10 cellular contexts compared by ENCODE assay signal in the genomic region with DNA sequence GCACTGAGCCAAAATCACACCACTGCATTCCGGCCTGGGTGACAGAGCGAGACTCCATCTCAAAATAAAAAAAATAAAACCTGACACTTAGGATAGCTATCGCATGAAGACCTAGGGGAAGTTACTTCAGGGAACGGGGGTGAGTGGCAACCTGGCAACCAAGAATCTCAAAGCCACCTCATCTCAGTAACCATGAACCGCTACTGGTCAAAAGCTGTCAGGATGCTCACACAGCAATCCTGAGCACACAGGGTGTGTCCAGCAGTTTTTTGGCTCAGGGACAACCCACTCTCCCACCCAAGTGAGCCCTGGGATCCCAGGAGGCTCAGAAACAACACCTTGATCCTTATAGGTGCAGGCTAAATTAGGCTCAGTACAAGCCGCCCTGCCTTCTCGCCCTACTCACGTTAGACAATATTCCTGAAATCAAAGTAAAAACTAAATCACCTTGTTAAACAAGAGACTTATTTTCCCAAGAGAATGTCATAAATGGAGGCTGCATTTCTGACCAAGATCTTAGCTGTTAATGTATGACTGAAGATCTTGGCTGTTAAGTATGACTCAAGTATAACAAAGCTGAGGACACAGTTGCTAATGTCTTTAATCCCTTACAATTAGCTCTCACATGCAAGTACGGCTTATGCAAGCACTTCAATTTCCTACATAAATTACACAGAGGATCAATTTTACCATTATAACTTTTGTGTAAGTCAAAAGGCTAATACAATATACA. TPM values are rescaled to one million over a fixed set of nuclear protein-coding genes. Genes with fewer than 3 reads are reported as not detected.
DNase-seq lines count a peak whose midpoint lies in the region; ATAC-seq, FAIRE-seq and TF ChIP-seq lines count a peak whose summit lies in the region.
"Had no signal": no experiment of that assay in that cellular context is flagged by ENCODE, and none has a peak within 500 bp of the region (broad histone marks: within the 10 kb centered on the region; RNA-seq: fewer than 3 reads in every experiment).

No MANE protein-coding gene starts in this region.

- no peak overlapping the region for H3K4me3 Mint-ChIP-seq in stimulated activated naive CD8-positive, alpha-beta T cell treated with anti-CD3 and anti-CD28 coated beads, Interleukin-15, amount 100 ng/mL, for 72 hours
- H3K4me3 Mint-ChIP-seq in activated CD4-positive, alpha-beta memory T cell treated with anti-CD3 and anti-CD28 coated beads, Interleukin-2, amount 10 ng/mL, durations not matched to agents 7 days and 5 days = no peak overlapping the region

- peak overlapping the region; percentile 12 to 31 for H3K27ac Mint-ChIP-seq in stimulated activated naive CD8-positive, alpha-beta T cell treated with anti-CD3 and anti-CD28 coated beads, Interleukin-15, amount 100 ng/mL, for 72 hours
- H3K27ac Mint-ChIP-seq in activated CD4-positive, alpha-beta memory T cell treated with anti-CD3 and anti-CD28 coated beads, Interleukin-2, amount 10 ng/mL, durations not matched to agents 7 days and 5 days = peak overlapping the region; percentile 60

- no peak for TF ChIP-seq POLR2A in GM12891 (IDR thresholded peaks at IDR 0.05; ENCODE audit: low read depth, low read length)

- no peak for FAIRE-seq in GM12891 (lab: Jason Lieb, UNC)

- no peak for DNase-seq in stimulated activated naive CD8-positive, alpha-beta T cell treated with anti-CD3 and anti-CD28 coated beads, Interleukin-15, amount 100 ng/mL, for 72 hours
- no peak for DNase-seq in stimulated activated naive CD8-positive, alpha-beta T cell treated with anti-CD3 and anti-CD28 coated beads, Interleukin-15, Interleukin-2, amounts not matched to agents 100 U/mL and 50 U/mL, for 24 hours
- no peak for DNase-seq in activated CD4-positive, alpha-beta memory T cell treated with anti-CD3 and anti-CD28 coated beads, Interleukin-2, amount 10 ng/mL, durations not matched to agents 7 days and 5 days
- DNase-seq in kidney tubule cell (ENCODE audit: low spot score) = peak; percentile 70
- no peak for DNase-seq in globus pallidus (ENCODE audit: low spot score)
- DNase-seq in GM12891 (ENCODE audit: insufficient read length, low spot score) = no peak
- DNase-seq: KBM-7, NCI-H446 treated with DMSO at 0.1 percent for 48 hours had no signal

- no peaks in the 10 kb centered on the region for H3K9me3 Mint-ChIP-seq in stimulated activated naive CD8-positive, alpha-beta T cell treated with anti-CD3 and anti-CD28 coated beads, Interleukin-15, amount 100 ng/mL, for 72 hours
- H3K9me3 Mint-ChIP-seq in activated CD4-positive, alpha-beta memory T cell treated with anti-CD3 and anti-CD28 coated beads, Interleukin-2, amount 10 ng/mL, durations not matched to agents 7 days and 5 days = no peaks in the 10 kb centered on the region

- peaks cover 35% of the 10 kb centered on the region for H3K4me1 Mint-ChIP-seq in stimulated activated naive CD8-positive, alpha-beta T cell treated with anti-CD3 and anti-CD28 coated beads, Interleukin-15, amount 100 ng/mL, for 72 hours
- H3K4me1 Mint-ChIP-seq in activated CD4-positive, alpha-beta memory T cell treated with anti-CD3 and anti-CD28 coated beads, Interleukin-2, amount 10 ng/mL, durations not matched to agents 7 days and 5 days = peaks cover 58% of the 10 kb centered on the region

- POLR2A ChIA-PET in activated CD4-positive, alpha-beta memory T cell treated with anti-CD3 and anti-CD28 coated beads, Interleukin-2, amount 10 ng/mL, durations not matched to agents 7 days and 5 days (lab: Charles Lee) = no interaction called here

- no peak for ATAC-seq in stimulated activated naive CD8-positive, alpha-beta T cell treated with anti-CD3 and anti-CD28 coated beads, Interleukin-15, amount 100 ng/mL, for 72 hours
- no peak for ATAC-seq in stimulated activated naive CD8-positive, alpha-beta T cell treated with anti-CD3 and anti-CD28 coated beads, Interleukin-15, Interleukin-2, amounts not matched to agents 100 U/mL and 50 U/mL, for 24 hours
- no peak for ATAC-seq in GM18867 (IDR thresholded peaks at IDR 0.05; ENCODE audit: unreplicated experiment)
- no peak for ATAC-seq in GM19395 (IDR thresholded peaks at IDR 0.05; ENCODE audit: unreplicated experiment)

- H3K27me3 Mint-ChIP-seq in stimulated activated naive CD8-positive, alpha-beta T cell treated with anti-CD3 and anti-CD28 coated beads, Interleukin-15, amount 100 ng/mL, for 72 hours = no peaks in the 10 kb centered on the region
- no peaks in the 10 kb centered on the region for H3K27me3 Mint-ChIP-seq in activated CD4-positive, alpha-beta memory T cell treated with anti-CD3 and anti-CD28 coated beads, Interleukin-2, amount 10 ng/mL, durations not matched to agents 7 days and 5 days

- peaks cover 37% of the 10 kb centered on the region for H3K36me3 Mint-ChIP-seq in activated CD4-positive, alpha-beta memory T cell treated with anti-CD3 and anti-CD28 coated beads, Interleukin-2, amount 10 ng/mL, durations not matched to agents 7 days and 5 days (ENCODE audit: low read depth)

- CTCF ChIA-PET in activated CD4-positive, alpha-beta memory T cell treated with anti-CD3 and anti-CD28 coated beads, Interleukin-2, amount 10 ng/mL, durations not matched to agents 7 days and 5 days (lab: Charles Lee) = interaction anchor here (0.5 to 1.0 kb wide), 2 partner anchors 46 to 176 kb away, joined by 3 to 4 read pairs; no protein-coding TSS in a partner anchor

TF ChIP-seq in GM12891, 5 proteins besides CTCF, POLR2A, EP300 and RAD21:
- no peak for TF ChIP-seq POU2F2 (IDR thresholded peaks at IDR 0.05; ENCODE audit: low read depth, low read length)
- TF ChIP-seq TAF1 (IDR thresholded peaks at IDR 0.05; ENCODE audit: low read depth, low read length) = no peak
- no peak for TF ChIP-seq PAX5 (IDR thresholded peaks at IDR 0.05; ENCODE audit: insufficient read depth, low read length, severe bottlenecking)
- no peak for TF ChIP-seq POLR2AphosphoS5 (IDR thresholded peaks at IDR 0.05; ENCODE audit: low read depth, low read length)
- no peak for TF ChIP-seq SPI1 (IDR thresholded peaks at IDR 0.05; ENCODE audit: low read depth, low read length)

RNA-seq across cellular contexts. Expression of gene NADK, which starts 48.3 kb away (rescaled TPM):
- 10 to 100 TPM; 78.0 to 81.5 TPM for total RNA-seq in activated CD4-positive, alpha-beta memory T cell treated with anti-CD3 and anti-CD28 coated beads, Interleukin-2, amount 10 ng/mL, durations not matched to agents 7 days and 5 days
- polyA plus RNA-seq in GM12891 (2012; ENCODE audit: low read depth, missing spikeins) = 43.3 TPM
